22 cellular contexts compared by ENCODE assay signal in the genomic region with DNA sequence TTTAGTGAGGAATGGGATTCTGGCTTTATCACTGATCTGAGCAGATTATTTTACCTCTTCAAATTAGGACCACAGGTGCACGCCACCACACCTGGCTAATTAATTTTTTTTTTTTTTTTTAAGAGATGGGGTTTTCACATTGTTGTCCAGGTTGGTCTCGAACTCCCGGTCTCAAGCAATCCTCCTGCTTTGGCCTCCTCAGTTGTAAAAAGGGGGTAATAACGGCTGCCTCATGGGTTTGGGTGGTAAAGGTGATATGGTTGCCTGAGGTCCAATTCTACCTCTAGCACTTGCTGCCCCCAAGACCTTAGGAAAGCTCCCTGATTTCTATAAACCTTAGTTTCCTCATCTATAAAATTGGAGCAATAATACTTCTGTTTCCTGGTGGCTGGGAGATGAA.
"Had no signal": no experiment of that assay in that cellular context is flagged by ENCODE, and none has a peak within 500 bp of the region (broad histone marks: within the 10 kb centered on the region; RNA-seq: fewer than 3 reads in every experiment).

No MANE protein-coding gene starts in this region.

- H3K27me3 ChIP-seq: colonic mucosa, esophagus muscularis mucosa, gastroesophageal sphincter had no signal

- H3K27ac ChIP-seq: colonic mucosa, dorsolateral prefrontal cortex, foreskin keratinocyte, heart right ventricle, lower lobe of right lung had no signal

- DNase-seq: colonic mucosa; dermis blood vessel endothelial cell; dorsolateral prefrontal cortex; effector CD4-positive, alpha-beta T cell; effector memory CD4-positive, alpha-beta T cell; foreskin keratinocyte; head of caudate nucleus; heart right ventricle; hippocampal formation; kidney; kidney glomerular epithelial cell; left colon; left ventricle myocardium superior; lower lobe of right lung; mesenchymal stem cell; mucosa of descending colon; naive B cell; naive thymus-derived CD8-positive, alpha-beta T cell had no signal

- H3K27ac Mint-ChIP-seq: mesothelial cell of epicardium; naive B cell; naive thymus-derived CD8-positive, alpha-beta T cell had no signal

- H3K9me3 ChIP-seq: colonic mucosa, lower lobe of right lung had no signal

- H3K4me3 Mint-ChIP-seq: mesothelial cell of epicardium; naive B cell; naive thymus-derived CD8-positive, alpha-beta T cell had no signal

- H3K4me1 ChIP-seq: colonic mucosa, foreskin keratinocyte had no signal

- H3K36me3 Mint-ChIP-seq: mesothelial cell of epicardium had no signal

- H3K4me3 ChIP-seq: colonic mucosa, dorsolateral prefrontal cortex, esophagus muscularis mucosa, gastroesophageal sphincter, heart right ventricle, lower lobe of right lung, mucosa of descending colon had no signal

- H3K36me3 ChIP-seq: colonic mucosa, esophagus muscularis mucosa, gastroesophageal sphincter, heart right ventricle, lower lobe of right lung had no signal

- H3K4me1 Mint-ChIP-seq: mesothelial cell of epicardium had no signal

- ATAC-seq: foreskin keratinocyte; gastroesophageal sphincter; left colon; left lobe of liver; lower lobe of right lung; mucosa of descending colon; naive thymus-derived CD8-positive, alpha-beta T cell had no signal
